Comparison of ENCODE assay signal across 8 cellular contexts in the genomic region with DNA sequence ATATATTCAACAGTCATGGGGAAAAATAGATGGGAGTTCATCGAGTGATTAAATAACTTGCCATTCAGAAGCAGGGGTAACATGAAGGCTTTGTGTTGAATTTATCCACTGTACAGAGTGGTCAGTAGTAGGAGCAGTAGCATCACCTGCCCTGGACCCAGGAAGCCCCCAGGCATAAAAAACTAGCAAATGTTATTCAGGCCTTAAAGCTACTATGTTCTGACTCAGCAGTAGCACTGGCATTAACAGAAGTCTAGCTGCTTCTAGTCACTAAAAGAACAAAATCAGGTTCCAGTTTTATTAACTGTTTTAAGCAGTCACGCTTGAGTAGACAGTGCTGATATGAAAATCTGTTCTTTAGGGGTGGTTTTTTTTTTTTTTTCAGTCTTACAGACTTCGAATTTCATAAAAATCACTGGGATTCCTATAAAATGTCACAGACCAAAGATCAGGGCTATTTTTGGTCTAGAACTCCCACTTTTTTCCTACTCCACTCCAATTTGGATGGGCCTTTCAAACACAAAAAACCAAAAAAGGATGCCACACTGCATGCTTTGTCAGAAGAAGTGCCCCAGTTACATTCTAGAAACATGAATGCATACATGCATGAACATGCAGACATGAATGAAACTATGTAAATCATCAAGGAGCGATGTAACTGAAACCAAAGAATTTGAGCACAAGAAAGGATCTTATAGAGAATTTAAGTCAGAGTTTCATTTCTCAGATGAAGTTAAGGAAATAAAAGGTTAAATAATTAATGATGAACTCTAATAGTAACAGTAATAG. TPM values are rescaled to one million over a fixed set of nuclear protein-coding genes. Genes with fewer than 3 reads are reported as not detected.
DNase-seq lines count a peak whose midpoint lies in the region; ATAC-seq and TF ChIP-seq lines count a peak whose summit lies in the region.

No MANE protein-coding gene starts in this region.

- H2BK5ac ChIP-seq in IMR-90 (ENCODE audit: low read depth, low read length, poor library complexity, severe bottlenecking) = peak overlapping the region; percentile 76

- peaks cover 12% of the 10 kb centered on the region for H3K9me1 ChIP-seq in IMR-90 (ENCODE audit: insufficient read depth, low read length)

- intact Hi-C loops in IMR-90 (cut with micrococcal nuclease) (loop anchor here (1.0 to 5.0 kb wide), 7 partner anchors 73 to 605 kb away; partner anchors contain the start of gene HEPACAM2), lower leg skin (cut with DNase I; ENCODE audit: low total_unique reads) (loop anchor here (5.0 kb wide), 1 partner anchor 210 kb away; no protein-coding TSS in a partner anchor), gastrocnemius medialis (cut with DNase I; ENCODE audit: low total_unique reads) (loop anchor here (1.0 to 5.0 kb wide), 2 partner anchors 210 to 433 kb away; no protein-coding TSS in a partner anchor)

- H3K56ac ChIP-seq in IMR-90 (ENCODE audit: extremely low read depth, insufficient read depth, low read length) = no peak overlapping the region

- WGBS in IMR-90 (ENCODE audit: extremely low coverage in 2 of 2, insufficient read length in 1 of 2), 2 experiments = no CpG with 5 or more reads among the region's 4 CpGs
- 55% methylated on average over 4 of the region's 4 CpGs for WGBS in suprapubic skin
- WGBS in lower leg skin, 2 donors = 54 to 56% methylated on average over 4 of the region's 4 CpGs

- H3K18ac ChIP-seq in IMR-90 (ENCODE audit: low read depth, low read length) = no peak overlapping the region; the same call in 1 of the 2 replicates

- POLR2A ChIA-PET in IMR-90 (lab: Charles Lee; ENCODE audit: unreplicated experiment) = no interaction called here

- H3K23ac ChIP-seq in IMR-90 (ENCODE audit: low read depth, low read length) = peak overlapping the region; percentile 3; the same call in 1 of the 2 replicates

- in situ Hi-C loops in IMR-90 (cut with MboI; ENCODE audit: low sequenced_read_pairs) = loop anchor here (5.0 kb wide), 3 partner anchors 75 to 430 kb away; no protein-coding TSS in a partner anchor
- in situ Hi-C loops in gastrocnemius medialis (cut with MboI; ENCODE audit: low sequenced_read_pairs in 4 of 4) = loop anchor here in 3 of 4 donors (10.0 to 25.0 kb wide), 4 partner anchors 213 to 440 kb away; partner anchors contain the start of gene CDK6 (in 2 of the 3)

- H3K4me2 ChIP-seq in IMR-90 (ENCODE audit: low read depth, low read length) = no peak overlapping the region

- no peak overlapping the region for H3K27ac ChIP-seq in IMR-90 (ENCODE audit: insufficient read depth, low read length)
- peak overlapping the region; percentile 59 for H3K27ac ChIP-seq in suprapubic skin
- H3K27ac ChIP-seq in gastrocnemius medialis = peak overlapping the region in 1 of 4 donors; percentile 29

- peaks cover 14% of the 10 kb centered on the region for H3K36me3 ChIP-seq in IMR-90 (ENCODE audit: control insufficient read depth, insufficient read depth, low read length)
- H3K36me3 ChIP-seq in suprapubic skin = peaks cover 12% of the 10 kb centered on the region
- H3K36me3 ChIP-seq in gastrocnemius medialis = no peaks in the 10 kb centered on the region

- CTCF ChIA-PET in IMR-90 (lab: Yijun Ruan, JAX) = interaction anchor here (0.6 to 1.1 kb wide), 5 partner anchors 10 to 211 kb away, joined by 3 to 4 read pairs (median 3); no protein-coding TSS in a partner anchor

- TF ChIP-seq POLR2A in IMR-90 (IDR thresholded peaks at IDR 0.05; ENCODE audit: low read depth, low read length) (no peak), suprapubic skin (IDR thresholded peaks at IDR 0.05) (no peak), lower leg skin (IDR thresholded peaks at IDR 0.05) (no peak), gastrocnemius medialis (IDR thresholded peaks at IDR 0.05) (no peak)

- no peak overlapping the region for H2AFZ ChIP-seq in IMR-90 (replicated peaks; ENCODE audit: low read length, poor library complexity)

- H3K4me3 ChIP-seq in IMR-90 (ENCODE audit: insufficient read depth, low read depth, low read length) (no peak overlapping the region), suprapubic skin (no peak overlapping the region), lower leg skin (ENCODE audit: low read depth, poor library complexity, severe bottlenecking) (no peak overlapping the region), gastrocnemius medialis (no peak overlapping the region)

- BruUV-seq in IMR-90 (replicated peaks; lab: Mats Ljungman, UMichigan) = no TSS peak

- TF ChIP-seq CTCF in IMR-90 (conservative IDR thresholded peaks at IDR 0.05; ENCODE audit: low read depth, low read length) = no peak
- no peak for TF ChIP-seq CTCF in suprapubic skin (IDR thresholded peaks at IDR 0.05)
- no peak for TF ChIP-seq CTCF in lower leg skin (IDR thresholded peaks at IDR 0.05)
- TF ChIP-seq CTCF in gastrocnemius medialis (IDR thresholded peaks at IDR 0.05 in 4 of 5, conservative IDR thresholded peaks at IDR 0.05 in 1 of 5) = no peak

- no peak overlapping the region for H4K91ac ChIP-seq in IMR-90 (ENCODE audit: insufficient read depth, low read depth, low read length)

- peaks cover 17 to 27% of the 10 kb centered on the region in 2 donors for H3K4me1 Mint-ChIP-seq in effector memory CD8-positive, alpha-beta T cell (ENCODE audit: low read depth in 2 of 2)

- H2BK120ac ChIP-seq in IMR-90 (ENCODE audit: low read depth, low read length) = 0 out of 2 replicates have a peak overlapping the region, but pooled peaks have one; percentile 73

- no peaks in the 10 kb centered on the region for H3K27me3 Mint-ChIP-seq in effector memory CD8-positive, alpha-beta T cell

- no peak for TF ChIP-seq EP300 in suprapubic skin (IDR thresholded peaks at IDR 0.05)

- H3K9ac ChIP-seq in IMR-90 (ENCODE audit: low read depth, low read length) = no peak overlapping the region

- H3K9me3 Mint-ChIP-seq in effector memory CD8-positive, alpha-beta T cell = no peaks in the 10 kb centered on the region

- no peak for TF ChIP-seq RAD21 in IMR-90 (IDR thresholded peaks at IDR 0.05; ENCODE audit: low read length)

- H3K14ac ChIP-seq in IMR-90 (replicated peaks; ENCODE audit: low read depth, low read length) = peak overlapping the region; percentile 53; the same call in 1 of the 2 replicates

- peak overlapping the region; percentile 74 to 89 for H3K27ac Mint-ChIP-seq in effector memory CD8-positive, alpha-beta T cell

- no peak overlapping the region for H2AK5ac ChIP-seq in IMR-90 (ENCODE audit: low read depth, low read length)

- H2BK20ac ChIP-seq in IMR-90 (ENCODE audit: low read depth, low read length) = 0 out of 2 replicates have a peak overlapping the region, but pooled peaks have one; percentile 7

- peak; percentile 20 for DNase-seq in CD1c-positive myeloid dendritic cell (ENCODE audit: extremely low spot score)
- no peak for DNase-seq in IMR-90
- DNase-seq in effector memory CD8-positive, alpha-beta T cell = no peak
- no peak for DNase-seq in suprapubic skin (ENCODE audit: low spot score in 2 of 2)
- DNase-seq in lower leg skin (ENCODE audit: low spot score in 2 of 2) = no peak
- DNase-seq in gastrocnemius medialis = no peak

- dilution Hi-C loops in IMR-90 (cut with HindIII; ENCODE audit: low sequenced_read_pairs, unreplicated experiment) = no loop called here

- H3K36me3 Mint-ChIP-seq in effector memory CD8-positive, alpha-beta T cell (ENCODE audit: insufficient read depth) = peaks cover 12% of the 10 kb centered on the region

- no peak overlapping the region; the same call in 2 of the 3 replicates for H2BK15ac ChIP-seq in IMR-90 (ENCODE audit: low read depth, low read length)

- H3K9me3 ChIP-seq in IMR-90 (ENCODE audit: control insufficient read depth, insufficient read depth, low read length) = no peaks in the 10 kb centered on the region; the same call in 1 of the 2 replicates
- H3K9me3 ChIP-seq in suprapubic skin = no peaks in the 10 kb centered on the region
- no peaks in the 10 kb centered on the region for H3K9me3 ChIP-seq in gastrocnemius medialis

- no peak overlapping the region for H3K4me3 Mint-ChIP-seq in effector memory CD8-positive, alpha-beta T cell

- H4K8ac ChIP-seq in IMR-90 (ENCODE audit: low read depth in 2 of 2, low read length in 2 of 2) = peak overlapping the region in 1 of 2 experiments; percentile 60; a peak in 1 of 4 replicates

- H2AK9ac ChIP-seq in IMR-90 (replicated peaks; ENCODE audit: low read depth, low read length, poor library complexity) = no peak overlapping the region

- H3K4me1 ChIP-seq in IMR-90 (ENCODE audit: control insufficient read depth, insufficient read depth, low read length) (peaks cover 7% of the 10 kb centered on the region), suprapubic skin (peaks cover 19% of the 10 kb centered on the region), gastrocnemius medialis (peaks cover 0 to 3% of the 10 kb centered on the region in 2 donors)

- H3K4ac ChIP-seq in IMR-90 (ENCODE audit: low read depth, low read length) = peak overlapping the region; percentile 1; the same call in 1 of the 2 replicates

- no peaks in the 10 kb centered on the region for H3K27me3 ChIP-seq in IMR-90 (ENCODE audit: control insufficient read depth, insufficient read depth, low read length)
- no peaks in the 10 kb centered on the region for H3K27me3 ChIP-seq in suprapubic skin
- H3K27me3 ChIP-seq in gastrocnemius medialis = no peaks in the 10 kb centered on the region

- ATAC-seq in GM19467 (IDR thresholded peaks at IDR 0.05; ENCODE audit: unreplicated experiment) (peak; percentile 64), IMR-90 (ENCODE audit: low read depth) (no peak), HG02571 (IDR thresholded peaks at IDR 0.05; ENCODE audit: unreplicated experiment) (no peak), gastrocnemius medialis (no peak)
- no peak for ATAC-seq in effector memory CD8-positive, alpha-beta T cell (replicated peaks)

- H4K5ac ChIP-seq in IMR-90 (ENCODE audit: low read depth, low read length) = no peak overlapping the region

- H3K79me1 ChIP-seq in IMR-90 (ENCODE audit: low read depth in 1 of 2, low read length in 2 of 2) = peaks cover 28 to 65% of the 10 kb centered on the region in 2 experiments

- peaks cover 14% of the 10 kb centered on the region; the same call in 1 of the 2 replicates for H4K20me1 ChIP-seq in IMR-90 (ENCODE audit: insufficient read depth, low read length)

TF ChIP-seq in IMR-90, 13 proteins besides CTCF, POLR2A, EP300 and RAD21:
- no peak for TF ChIP-seq RFX5 (IDR thresholded peaks at IDR 0.05; ENCODE audit: low read depth, low read length)
- peak; percentile 45 for TF ChIP-seq MAFK (IDR thresholded peaks at IDR 0.05; ENCODE audit: low read depth, low read length)

RNA-seq across cellular contexts. Expression of gene FAM133B, which starts 31.6 kb away (rescaled TPM):
- 5.4 and 16.4 TPM in 2 replicates for total RNA-seq in IMR-90 (2012; rRNA removed)
- polyA plus RNA-seq in IMR-90 (2012; rRNA removed) = 9.5 and 10.6 TPM in 2 replicates
- polyA plus RNA-seq in IMR-90 (2012; cell fraction: cytosol; rRNA removed) = 1.3 and 2.1 TPM in 2 replicates
- 2.5 and 20.4 TPM in 2 replicates for polyA plus RNA-seq in IMR-90 (2012; cell fraction: nucleus; rRNA removed; ENCODE audit: low replicate concordance)
- total RNA-seq in suprapubic skin = 10 to 100 TPM; 13.6 to 34.5 (median 19.5) TPM
- 10 to 100 TPM; 11.4 to 40.0 (median 14.2) TPM for total RNA-seq in lower leg skin
- 10 to 100 TPM; 10.8 to 14.9 (median 12.6) TPM for total RNA-seq in gastrocnemius medialis
